ENCODE assay signal across 8 cellular contexts in genomic region chr3:178518660-178519396, GRCh38. TPM values are rescaled to one million over a fixed set of nuclear protein-coding genes. Genes with fewer than 3 reads are reported as not detected.
DNase-seq lines count a peak whose midpoint lies in the region; ATAC-seq, FAIRE-seq and TF ChIP-seq lines count a peak whose summit lies in the region.

No MANE protein-coding gene starts in this region.

- no peaks in the 10 kb centered on the region for H3K9me3 Mint-ChIP-seq in mesothelial cell of epicardium

- ATAC-seq in Right ventricle myocardium superior (ENCODE audit: poor library complexity) = peak; percentile 26
- ATAC-seq in HG02763 (IDR thresholded peaks at IDR 0.05; ENCODE audit: unreplicated experiment) = peak; percentile 72

- H3K4me3 Mint-ChIP-seq in mesothelial cell of epicardium = no peak overlapping the region

- intact Hi-C loops in Right ventricle myocardium superior (cut with DNase I) = no loop called here
- intact Hi-C loops in cardiac septum (cut with DNase I) = no loop called here

- no peak for TF ChIP-seq CTCF in mesothelial cell of epicardium (IDR thresholded peaks at IDR 0.05; ENCODE audit: unreplicated experiment)

- H3K27me3 Mint-ChIP-seq in mesothelial cell of epicardium (ENCODE audit: low read depth) = no peaks in the 10 kb centered on the region

- peaks cover 3% of the 10 kb centered on the region for H3K4me1 Mint-ChIP-seq in mesothelial cell of epicardium

- H3K36me3 Mint-ChIP-seq in mesothelial cell of epicardium = no peaks in the 10 kb centered on the region

- no peak for FAIRE-seq in urothelium cell line (lab: Jason Lieb, UNC)

- H3K27ac Mint-ChIP-seq in mesothelial cell of epicardium = no peak overlapping the region

- no peak for DNase-seq in Right ventricle myocardium superior
- no peak for DNase-seq in cardiac septum (ENCODE audit: low spot score)
- peak; percentile 2 for DNase-seq in NCI-H460 (ENCODE audit: extremely low read depth, low read depth)
- DNase-seq in urothelium cell line (ENCODE audit: low spot score) = peak; percentile 12
- no peak for DNase-seq in mesothelial cell of epicardium (ENCODE audit: low spot score in 2 of 2, unreplicated experiment in 2 of 2)
- DNase-seq in NCI-H1092 treated with DMSO at 0.1 percent for 48 hours (lab: John Stamatoyannopoulos, UW) = no peak
- no peak for DNase-seq in activated naive CD4-positive, alpha-beta T cell treated with Interleukin-2 at 50 U/mL for 16 hours

RNA-seq across cellular contexts. Expression of gene KCNMB2, which starts 17.4 kb away (rescaled TPM):
- total RNA-seq in Right ventricle myocardium superior (2.6 TPM), cardiac septum (3.8 TPM), mesothelial cell of epicardium (2.9 to 3.9 TPM (median 3.0 TPM) in 3 replicates)
- total RNA-seq in NCI-H460 (2014; rRNA removed; shearing (Covaris generic)) = 0.12 and 0.50 TPM in 2 replicates
- not detected in 2 replicates for polyA plus RNA-seq in NCI-H460 (2014; cell fraction: nucleus; rRNA removed)

Comparison
In these comparisons a context has a peak if more than half of its experiments do, and no peak if none do; other contexts are left out.
1. DNase-seq: peak in NCI-H460 (single experiment) and urothelium cell line (single experiment); none in Right ventricle myocardium superior (single experiment), cardiac septum (single experiment), mesothelial cell of epicardium (0 of 2), NCI-H1092 treated with DMSO at 0.1 percent for 48 hours (single experiment) and activated naive CD4-positive, alpha-beta T cell treated with Interleukin-2 at 50 U/mL for 16 hours (single experiment).